ENCODE assay signal across 14 cellular contexts in genomic region chr10:47062801-47063200, GRCh38.
DNase-seq lines count a peak whose midpoint lies in the region; FAIRE-seq and TF ChIP-seq lines count a peak whose summit lies in the region.
"Had no signal": no experiment of that assay in that cellular context is flagged by ENCODE, and none has a peak within 500 bp of the region (broad histone marks: within the 10 kb centered on the region; RNA-seq: fewer than 3 reads in every experiment).

No MANE protein-coding gene starts in this region.

- H3K4me1 ChIP-seq in keratinocyte (ENCODE audit: control insufficient read depth, extremely low read depth, insufficient read depth, low read length), result no peaks in the 10 kb centered on the region
- H3K4me1 ChIP-seq: stomach had no signal

- no peak for FAIRE-seq in keratinocyte (lab: Jason Lieb, UNC)

- no peaks in the 10 kb centered on the region for H3K9me3 ChIP-seq in keratinocyte (ENCODE audit: control insufficient read depth, low read depth, low read length)
- H3K9me3 ChIP-seq: stomach had no signal

- no peaks in the 10 kb centered on the region for H4K20me1 ChIP-seq in keratinocyte (ENCODE audit: control insufficient read depth, extremely low read depth, insufficient read depth, low read length)

- H3K27ac ChIP-seq in brain microvascular endothelial cell (no peak overlapping the region), keratinocyte (ENCODE audit: control insufficient read depth, insufficient read depth, low read length) (no peak overlapping the region), RWPE1 (no peak overlapping the region)

- H3K9me1 ChIP-seq in keratinocyte (ENCODE audit: control insufficient read depth, extremely low read depth, insufficient read depth, low read length), result no peaks in the 10 kb centered on the region

- POLR2A ChIA-PET in RWPE1 (lab: Yijun Ruan, JAX; ENCODE audit: low non-redundant PET), result no interaction called here

- H3K36me3 ChIP-seq in brain microvascular endothelial cell (replicated peaks) (no peaks in the 10 kb centered on the region), keratinocyte (ENCODE audit: control insufficient read depth in 2 of 2, extremely low read depth in 1 of 2, insufficient read depth in 2 of 2, low read length in 2 of 2) (no peaks in the 10 kb centered on the region)
- H3K36me3 ChIP-seq: stomach had no signal

- TF ChIP-seq CTCF in HFF-Myc (IDR thresholded peaks at IDR 0.05; ENCODE audit: low read depth, low read length, missing control alignments), result peak; percentile 8
- TF ChIP-seq CTCF in brain microvascular endothelial cell (IDR thresholded peaks at IDR 0.05; ENCODE audit: low read depth, low read length, missing control alignments), result peak; percentile 65
- TF ChIP-seq CTCF in keratinocyte (optimal IDR thresholded peaks at IDR 0.05 in 1 of 3, IDR thresholded peaks at IDR 0.05 in 1 of 3, conservative IDR thresholded peaks at IDR 0.05 in 1 of 3; ENCODE audit: extremely low read depth in 1 of 3, insufficient read depth in 2 of 3, low read length in 3 of 3), result peak in 2 of 3 experiments; percentile 13 to 58
- no peak for TF ChIP-seq CTCF in RWPE1 (conservative IDR thresholded peaks at IDR 0.05; ENCODE audit: low read depth)

- in situ Hi-C loops in brain microvascular endothelial cell (cut with HindIII; ENCODE audit: low pct_ligation_motif_present, low sequenced_read_pairs), result no loop called here

- DNase-seq in AG20443 (ENCODE audit: low spot score) (peak; percentile 46), HFF-Myc (ENCODE audit: extremely low read depth, low read depth) (no peak), brain microvascular endothelial cell (no peak), keratinocyte (ENCODE audit: low read depth, low spot score) (no peak), RWPE1 (ENCODE audit: low spot score) (no peak), NCI-H1436 treated with DMSO at 0.1 percent for 48 hours (lab: John Stamatoyannopoulos, UW) (no peak), NCI-H2227 treated with DMSO at 0.1 percent for 48 hours (lab: John Stamatoyannopoulos, UW) (no peak)
- DNase-seq in activated effector memory CD4-positive, alpha-beta T cell treated with anti-CD3 and anti-CD28 coated beads, Interleukin-2, amount 50 U/mL, for 16 hours, result no peak
- DNase-seq: activated naive CD8-positive, alpha-beta T cell treated with anti-CD3 and anti-CD28 coated beads, Interleukin-2, amount 10 ng/mL, durations not matched to agents 7 days and 5 days; COR-L47; KBM-7; OCI-M1; stimulated activated CD4-positive, alpha-beta T cell treated with anti-CD3 and anti-CD28 coated beads, Interleukin-4, amount 100 ng/mL, for 4 hours; stomach had no signal

- no peak overlapping the region for H3K4me3 ChIP-seq in HFF-Myc (replicated peaks; ENCODE audit: low read depth, low read length)
- H3K4me3 ChIP-seq in brain microvascular endothelial cell (ENCODE audit: low read depth, low read length), result no peak overlapping the region
- no peak overlapping the region for H3K4me3 ChIP-seq in keratinocyte (ENCODE audit: control insufficient read depth in 2 of 3, extremely low read depth in 1 of 3, insufficient read depth in 2 of 3, low read depth in 1 of 3, low read length in 3 of 3)
- H3K4me3 ChIP-seq: stomach had no signal

- dilution Hi-C loops in keratinocyte (cut with MboI; ENCODE audit: extremely low pct_ligation_motif_present, low sequenced_read_pairs), result no loop called here

- no peak overlapping the region for H3K9ac ChIP-seq in keratinocyte (ENCODE audit: control insufficient read depth, extremely low read depth, insufficient read depth, low read length)

- CTCF ChIA-PET in RWPE1 (lab: Yijun Ruan, JAX), result no interaction called here

- H2AFZ ChIP-seq in keratinocyte (ENCODE audit: control insufficient read depth, low read length), result no peak overlapping the region

- H3K27me3 ChIP-seq in brain microvascular endothelial cell (replicated peaks) (no peaks in the 10 kb centered on the region), keratinocyte (ENCODE audit: control insufficient read depth, extremely low read depth, insufficient read depth, low read length) (peaks cover 10% of the 10 kb centered on the region)

- H3K79me2 ChIP-seq in keratinocyte (ENCODE audit: control insufficient read depth, insufficient read depth, low read length), result no peaks in the 10 kb centered on the region

- no peak overlapping the region for H3K4me2 ChIP-seq in keratinocyte (ENCODE audit: control insufficient read depth, extremely low read depth, insufficient read depth, low read depth, low read length)
